Comparison of ENCODE assay signal across 1 cellular context in the genomic region with DNA sequence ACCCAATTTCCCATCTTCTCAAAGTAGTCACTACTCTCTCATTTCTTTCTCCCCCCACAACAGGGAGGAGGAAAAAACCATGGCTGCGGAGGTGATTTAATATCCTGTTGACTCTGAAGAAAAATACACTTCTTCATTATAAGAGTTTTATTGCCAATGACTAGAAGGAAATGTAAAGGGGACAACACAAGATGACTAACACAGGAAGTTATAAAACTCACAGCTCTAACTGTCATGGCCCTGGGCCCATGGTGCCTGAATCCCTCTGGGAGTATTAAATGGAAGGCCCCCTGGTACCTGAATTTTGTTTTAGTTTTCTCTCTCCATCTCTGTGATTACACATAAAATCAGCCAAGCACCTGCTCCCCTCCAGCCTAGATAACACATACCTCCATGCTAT.
TF ChIP-seq lines count a peak whose summit lies in the region.

No MANE protein-coding gene starts in this region.

TF ChIP-seq in PFSK-1, 5 proteins besides CTCF, POLR2A, EP300 and RAD21 (continued from another document):
- TF ChIP-seq, protein P1, sequence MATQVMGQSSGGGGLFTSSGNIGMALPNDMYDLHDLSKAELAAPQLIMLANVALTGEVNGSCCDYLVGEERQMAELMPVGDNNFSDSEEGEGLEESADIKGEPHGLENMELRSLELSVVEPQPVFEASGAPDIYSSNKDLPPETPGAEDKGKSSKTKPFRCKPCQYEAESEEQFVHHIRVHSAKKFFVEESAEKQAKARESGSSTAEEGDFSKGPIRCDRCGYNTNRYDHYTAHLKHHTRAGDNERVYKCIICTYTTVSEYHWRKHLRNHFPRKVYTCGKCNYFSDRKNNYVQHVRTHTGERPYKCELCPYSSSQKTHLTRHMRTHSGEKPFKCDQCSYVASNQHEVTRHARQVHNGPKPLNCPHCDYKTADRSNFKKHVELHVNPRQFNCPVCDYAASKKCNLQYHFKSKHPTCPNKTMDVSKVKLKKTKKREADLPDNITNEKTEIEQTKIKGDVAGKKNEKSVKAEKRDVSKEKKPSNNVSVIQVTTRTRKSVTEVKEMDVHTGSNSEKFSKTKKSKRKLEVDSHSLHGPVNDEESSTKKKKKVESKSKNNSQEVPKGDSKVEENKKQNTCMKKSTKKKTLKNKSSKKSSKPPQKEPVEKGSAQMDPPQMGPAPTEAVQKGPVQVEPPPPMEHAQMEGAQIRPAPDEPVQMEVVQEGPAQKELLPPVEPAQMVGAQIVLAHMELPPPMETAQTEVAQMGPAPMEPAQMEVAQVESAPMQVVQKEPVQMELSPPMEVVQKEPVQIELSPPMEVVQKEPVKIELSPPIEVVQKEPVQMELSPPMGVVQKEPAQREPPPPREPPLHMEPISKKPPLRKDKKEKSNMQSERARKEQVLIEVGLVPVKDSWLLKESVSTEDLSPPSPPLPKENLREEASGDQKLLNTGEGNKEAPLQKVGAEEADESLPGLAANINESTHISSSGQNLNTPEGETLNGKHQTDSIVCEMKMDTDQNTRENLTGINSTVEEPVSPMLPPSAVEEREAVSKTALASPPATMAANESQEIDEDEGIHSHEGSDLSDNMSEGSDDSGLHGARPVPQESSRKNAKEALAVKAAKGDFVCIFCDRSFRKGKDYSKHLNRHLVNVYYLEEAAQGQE (IDR thresholded peaks at IDR 0.05; ENCODE audit: insufficient read depth in 1 of 2, low read depth in 2 of 2, low read length in 2 of 2), result 0 out of 4 replicates have a peak, but pooled peaks of 1 of the 2 experiments have one; percentile 15
- TF ChIP-seq FOXP2 (optimal IDR thresholded peaks at IDR 0.05; ENCODE audit: borderline replicate concordance, extremely low read depth, extremely low read length, insufficient read depth), result no peak
